10 cellular contexts compared by ENCODE assay signal in the genomic region with DNA sequence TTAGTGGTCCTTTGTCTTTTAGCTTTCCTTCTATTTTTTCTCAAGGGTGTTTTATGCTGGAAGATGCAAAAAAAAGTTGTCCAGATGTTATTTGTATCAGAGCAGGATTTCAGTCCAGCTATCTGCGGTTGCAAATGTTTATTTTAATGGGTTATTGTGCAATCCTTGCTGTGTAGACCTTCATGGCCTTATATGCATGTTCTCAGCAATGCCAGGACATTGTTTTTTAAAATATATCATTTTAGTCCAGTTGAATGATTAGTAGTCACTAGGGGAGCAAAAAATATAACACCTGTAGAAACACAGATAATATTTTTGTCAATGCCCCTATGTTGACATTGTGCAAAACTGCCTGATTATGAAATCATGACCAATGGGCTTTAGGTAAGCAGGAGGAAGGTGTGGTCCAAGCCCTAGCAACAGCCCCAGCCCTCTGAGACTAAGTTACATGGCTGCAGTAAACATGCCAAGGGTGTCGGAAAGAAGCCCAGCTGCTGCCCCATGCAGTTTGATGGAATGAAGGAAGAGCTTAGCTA.
DNase-seq lines count a peak whose midpoint lies in the region; ATAC-seq and TF ChIP-seq lines count a peak whose summit lies in the region.
"Had no signal": no experiment of that assay in that cellular context is flagged by ENCODE, and none has a peak within 500 bp of the region (broad histone marks: within the 10 kb centered on the region; RNA-seq: fewer than 3 reads in every experiment).

No MANE protein-coding gene starts in this region.

- H3K27ac Mint-ChIP-seq in CD8-positive, alpha-beta T cell: no peak overlapping the region

- no peaks in the 10 kb centered on the region for H3K9me3 Mint-ChIP-seq in CD8-positive, alpha-beta T cell

- H3K4me1 ChIP-seq in mucosa of descending colon (ENCODE audit: low read depth): no peaks in the 10 kb centered on the region
- H3K4me1 ChIP-seq in CD8-positive, alpha-beta T cell (ENCODE audit: insufficient read depth, low read length): no peaks in the 10 kb centered on the region

- no peaks in the 10 kb centered on the region for H3K27me3 ChIP-seq in CD8-positive, alpha-beta T cell (ENCODE audit: insufficient read depth, low read length)
- H3K27me3 ChIP-seq: cardiac muscle cell had no signal

- CTCF ChIA-PET in HEK293T (lab: Yijun Ruan, JAX): no interaction called here
- CTCF ChIA-PET in CD8-positive, alpha-beta T cell (lab: Charles Lee): no interaction called here

- peak; percentile 64 for ATAC-seq in mucosa of descending colon
- ATAC-seq in CD8-positive, alpha-beta T cell: no peak

- H3K4me3 Mint-ChIP-seq in CD8-positive, alpha-beta T cell: no peak overlapping the region

- no peaks in the 10 kb centered on the region for H3K4me1 Mint-ChIP-seq in CD8-positive, alpha-beta T cell (ENCODE audit: low read depth)

- H3K27me3 Mint-ChIP-seq in CD8-positive, alpha-beta T cell (ENCODE audit: low read depth): no peaks in the 10 kb centered on the region

- no peaks in the 10 kb centered on the region for H3K36me3 Mint-ChIP-seq in CD8-positive, alpha-beta T cell

- POLR2A ChIA-PET in HEK293T (lab: Yijun Ruan, JAX): no interaction called here
- POLR2A ChIA-PET in CD8-positive, alpha-beta T cell (lab: Charles Lee): no interaction called here

- no peak overlapping the region for H3K4me3 ChIP-seq in mucosa of descending colon
- H3K4me3 ChIP-seq in CD8-positive, alpha-beta T cell (ENCODE audit: low read depth, low read length): no peak overlapping the region
- H3K4me3 ChIP-seq: cardiac muscle cell had no signal

- peak; percentile 31 for DNase-seq in A172 (ENCODE audit: low spot score)
- peak; percentile 75 for DNase-seq in M059J (ENCODE audit: low read depth)
- DNase-seq in dedifferentiated amniotic fluid mesenchymal stem cell (ENCODE audit: extremely low spot score): peak; percentile 90
- DNase-seq in mucosa of descending colon: peak; percentile 11 to 53 (median 25)
- DNase-seq in DMS79 treated with DMSO at 0.1 percent for 48 hours (lab: John Stamatoyannopoulos, UW): no peak
- DNase-seq in NCI-H1436 (lab: John Stamatoyannopoulos, UW): no peak
- no peak for DNase-seq in HEK293T (ENCODE audit: extremely low spot score)
- DNase-seq in CD8-positive, alpha-beta T cell: no peak
- DNase-seq: C1 segment of cervical spinal cord had no signal

- intact Hi-C loops in mucosa of descending colon (cut with DNase I, micrococcal nuclease): no loop called here
- intact Hi-C loops in CD8-positive, alpha-beta T cell (cut with DNase I, micrococcal nuclease): no loop called here

- TF ChIP-seq CTCF in mucosa of descending colon (IDR thresholded peaks at IDR 0.05): no peak
- no peak for TF ChIP-seq CTCF in CD8-positive, alpha-beta T cell (IDR thresholded peaks at IDR 0.05)

- no peaks in the 10 kb centered on the region for H3K9me3 ChIP-seq in mucosa of descending colon
- peaks cover 4% of the 10 kb centered on the region for H3K9me3 ChIP-seq in CD8-positive, alpha-beta T cell (ENCODE audit: low read length)

- H3K27ac ChIP-seq in CD8-positive, alpha-beta T cell (ENCODE audit: low read depth, low read length): no peak overlapping the region
- H3K27ac ChIP-seq: cardiac muscle cell had no signal

- no peaks in the 10 kb centered on the region for H3K36me3 ChIP-seq in mucosa of descending colon (ENCODE audit: low read depth)
- no peaks in the 10 kb centered on the region for H3K36me3 ChIP-seq in CD8-positive, alpha-beta T cell (ENCODE audit: insufficient read depth, low read length)
- H3K36me3 ChIP-seq: cardiac muscle cell had no signal

TF ChIP-seq in HEK293T, 16 proteins besides CTCF, POLR2A, EP300 and RAD21:
- TF ChIP-seq HDGF (IDR thresholded peaks at IDR 0.05; ENCODE audit: borderline replicate concordance) (no peak), FOXA1 (IDR thresholded peaks at IDR 0.05) (no peak), SUZ12 (IDR thresholded peaks at IDR 0.05) (no peak), SP1 (IDR thresholded peaks at IDR 0.05) (no peak), CTBP1 (IDR thresholded peaks at IDR 0.05; ENCODE audit: borderline replicate concordance) (no peak), FOXK2 (IDR thresholded peaks at IDR 0.05) (no peak), NFRKB (IDR thresholded peaks at IDR 0.05) (no peak), TARDBP (IDR thresholded peaks at IDR 0.05) (no peak), ZNF384 (IDR thresholded peaks at IDR 0.05) (no peak), L3MBTL2 (conservative IDR thresholded peaks at IDR 0.05) (no peak), LEF1 (IDR thresholded peaks at IDR 0.05; ENCODE audit: borderline replicate concordance) (no peak), ELF4 (IDR thresholded peaks at IDR 0.05) (no peak)
- TF ChIP-seq, protein P1, sequence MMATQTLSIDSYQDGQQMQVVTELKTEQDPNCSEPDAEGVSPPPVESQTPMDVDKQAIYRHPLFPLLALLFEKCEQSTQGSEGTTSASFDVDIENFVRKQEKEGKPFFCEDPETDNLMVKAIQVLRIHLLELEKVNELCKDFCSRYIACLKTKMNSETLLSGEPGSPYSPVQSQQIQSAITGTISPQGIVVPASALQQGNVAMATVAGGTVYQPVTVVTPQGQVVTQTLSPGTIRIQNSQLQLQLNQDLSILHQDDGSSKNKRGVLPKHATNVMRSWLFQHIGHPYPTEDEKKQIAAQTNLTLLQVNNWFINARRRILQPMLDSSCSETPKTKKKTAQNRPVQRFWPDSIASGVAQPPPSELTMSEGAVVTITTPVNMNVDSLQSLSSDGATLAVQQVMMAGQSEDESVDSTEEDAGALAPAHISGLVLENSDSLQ (IDR thresholded peaks at IDR 0.05): no peak

Comparison
In these comparisons a context has a peak if more than half of its experiments do, and no peak if none do; other contexts are left out.
1. DNase-seq: peak in A172 (single experiment), M059J (single experiment), dedifferentiated amniotic fluid mesenchymal stem cell (single experiment) and mucosa of descending colon (3 of 3); none in DMS79 treated with DMSO at 0.1 percent for 48 hours (single experiment), NCI-H1436 (single experiment), HEK293T (single experiment) and CD8-positive, alpha-beta T cell (0 of 7).